In genomic region chr20:62310757-62311121, GRCh38 we compare ENCODE assay signal across 17 cellular contexts. TPM values are rescaled to one million over a fixed set of nuclear protein-coding genes. Genes with fewer than 3 reads are reported as not detected.
DNase-seq lines count a peak whose midpoint lies in the region; ATAC-seq and TF ChIP-seq lines count a peak whose summit lies in the region.
"Had no signal": no experiment of that assay in that cellular context is flagged by ENCODE, and none has a peak within 500 bp of the region (broad histone marks: within the 10 kb centered on the region; RNA-seq: fewer than 3 reads in every experiment).

No MANE protein-coding gene starts in this region.

- CTCF ChIA-PET in IMR-90 (lab: Yijun Ruan, JAX): no interaction called here

- no peak overlapping the region for H3K4me3 ChIP-seq in IMR-90 (ENCODE audit: insufficient read depth, low read depth, low read length)
- H3K4me3 ChIP-seq in ovary: no peak overlapping the region
- H3K4me3 ChIP-seq: GM23338 had no signal

- H2AK5ac ChIP-seq in IMR-90 (ENCODE audit: low read depth, low read length): no peak overlapping the region

- peaks cover 15% of the 10 kb centered on the region for H4K20me1 ChIP-seq in IMR-90 (ENCODE audit: insufficient read depth, low read length)

- ATAC-seq in IMR-90 (ENCODE audit: low read depth) (no peak; the same call in 1 of the 2 replicates), HG02588 (IDR thresholded peaks at IDR 0.05; ENCODE audit: unreplicated experiment) (no peak), GM18511 (IDR thresholded peaks at IDR 0.05; ENCODE audit: unreplicated experiment) (no peak)
- ATAC-seq: GM23338 had no signal

- H4K8ac ChIP-seq in IMR-90 (ENCODE audit: low read depth in 2 of 2, low read length in 2 of 2): no peak overlapping the region

- H2BK5ac ChIP-seq in IMR-90 (ENCODE audit: low read depth, low read length, poor library complexity, severe bottlenecking): no peak overlapping the region

- H3K9ac ChIP-seq in IMR-90 (ENCODE audit: low read depth, low read length): no peak overlapping the region
- H3K9ac ChIP-seq: KMS-11 had no signal

- no peak overlapping the region for H3K18ac ChIP-seq in IMR-90 (ENCODE audit: low read depth, low read length)

- DNase-seq in DMS 273 (lab: John Stamatoyannopoulos, UW; ENCODE audit: unreplicated experiment): peak; percentile 73
- no peak for DNase-seq in DMS 273 treated with DMSO at 0.1 percent for 48 hours (lab: John Stamatoyannopoulos, UW)
- no peak for DNase-seq in IMR-90
- DNase-seq in cerebellum (ENCODE audit: low spot score): peak; percentile 92
- DNase-seq in ovary: peak in 3 of 5 donors; percentile 63 to 70 (median 65)
- no peak for DNase-seq in medulla oblongata (ENCODE audit: extremely low spot score)
- DNase-seq: GF-D8, NCI-H1048, NCI-H226, NCI-H524 treated with DMSO at 0.1 percent for 48 hours, OCI-M1 had no signal

- no peak for TF ChIP-seq EP300 in ovary (IDR thresholded peaks at IDR 0.05)

- H3K4me1 ChIP-seq in IMR-90 (ENCODE audit: control insufficient read depth, insufficient read depth, low read length): no peaks in the 10 kb centered on the region
- no peaks in the 10 kb centered on the region for H3K4me1 ChIP-seq in ovary (ENCODE audit: insufficient read depth)

- H3K9me1 ChIP-seq in IMR-90 (ENCODE audit: insufficient read depth, low read length): no peaks in the 10 kb centered on the region

- H3K14ac ChIP-seq in IMR-90 (replicated peaks; ENCODE audit: low read depth, low read length): no peak overlapping the region

- intact Hi-C loops in IMR-90 (cut with micrococcal nuclease): no loop called here
- intact Hi-C loops in ovary (cut with DNase I): loop anchor here in 1 of 4 donors (5.0 kb wide), 1 partner anchor 72 kb away; no protein-coding TSS in a partner anchor

- H3K36me3 ChIP-seq in IMR-90 (ENCODE audit: control insufficient read depth, insufficient read depth, low read length): peaks cover 64% of the 10 kb centered on the region
- H3K36me3 ChIP-seq in ovary: no peaks in the 10 kb centered on the region

- H2AK9ac ChIP-seq in IMR-90 (replicated peaks; ENCODE audit: low read depth, low read length, poor library complexity): peak overlapping the region; percentile 28

- H3K23ac ChIP-seq in IMR-90 (ENCODE audit: low read depth, low read length): no peak overlapping the region

- no peak for TF ChIP-seq POLR2A in IMR-90 (IDR thresholded peaks at IDR 0.05; ENCODE audit: low read depth, low read length)
- no peak for TF ChIP-seq POLR2A in ovary (IDR thresholded peaks at IDR 0.05)

- TF ChIP-seq RAD21 in IMR-90 (IDR thresholded peaks at IDR 0.05; ENCODE audit: low read length): no peak

- H3K4me2 ChIP-seq in IMR-90 (ENCODE audit: low read depth, low read length): no peak overlapping the region
- H3K4me2 ChIP-seq: GM23338, KMS-11 had no signal

- no peak overlapping the region for H3K27ac ChIP-seq in IMR-90 (ENCODE audit: insufficient read depth, low read length)
- peak overlapping the region; percentile 20 to 77 for H3K27ac ChIP-seq in ovary
- H3K27ac ChIP-seq: 22Rv1, KMS-11 had no signal

- H2BK20ac ChIP-seq in IMR-90 (ENCODE audit: low read depth, low read length): no peak overlapping the region

- no peak overlapping the region for H4K91ac ChIP-seq in IMR-90 (ENCODE audit: insufficient read depth, low read depth, low read length)

- H3K56ac ChIP-seq in IMR-90 (ENCODE audit: extremely low read depth, insufficient read depth, low read length): no peak overlapping the region

- no peaks in the 10 kb centered on the region for H3K27me3 ChIP-seq in IMR-90 (ENCODE audit: control insufficient read depth, insufficient read depth, low read length)
- no peaks in the 10 kb centered on the region for H3K27me3 ChIP-seq in ovary

- no peak overlapping the region for H2BK120ac ChIP-seq in IMR-90 (ENCODE audit: low read depth, low read length)

- no peak overlapping the region for H2BK15ac ChIP-seq in IMR-90 (ENCODE audit: low read depth, low read length)

- H3K79me1 ChIP-seq in IMR-90 (ENCODE audit: low read depth in 1 of 2, low read length in 2 of 2): peaks cover 0 to 7% of the 10 kb centered on the region in 2 experiments; a peak in 1 of 4 replicates

- dilution Hi-C loops in IMR-90 (cut with HindIII; ENCODE audit: low sequenced_read_pairs, unreplicated experiment): no loop called here

- no TSS peak for BruUV-seq in IMR-90 (replicated peaks; lab: Mats Ljungman, UMichigan)

- peak overlapping the region; percentile 41 for H2AFZ ChIP-seq in IMR-90 (replicated peaks; ENCODE audit: low read length, poor library complexity)
- H2AFZ ChIP-seq: GM23338 had no signal

- H3K4ac ChIP-seq in IMR-90 (ENCODE audit: low read depth, low read length): no peak overlapping the region

- POLR2A ChIA-PET in IMR-90 (lab: Charles Lee; ENCODE audit: unreplicated experiment): no interaction called here

- in situ Hi-C loops in IMR-90 (cut with MboI; ENCODE audit: low sequenced_read_pairs): no loop called here

- no peak for TF ChIP-seq CTCF in IMR-90 (conservative IDR thresholded peaks at IDR 0.05; ENCODE audit: low read depth, low read length)
- no peak for TF ChIP-seq CTCF in ovary (IDR thresholded peaks at IDR 0.05)

- H3K9me3 ChIP-seq in IMR-90 (ENCODE audit: control insufficient read depth, insufficient read depth, low read length): no peaks in the 10 kb centered on the region
- H3K9me3 ChIP-seq in ovary: no peaks in the 10 kb centered on the region

- 68% methylated on average over 6 of the region's 25 CpGs; no CpG with 5 or more reads in 1 of the 2 experiments for WGBS in IMR-90 (ENCODE audit: extremely low coverage in 2 of 2, insufficient read length in 1 of 2), 2 experiments
- WGBS in ovary, 3 donors: 40 to 53% (median 50%) methylated on average over 25 of the region's 25 CpGs

- no peak overlapping the region for H4K5ac ChIP-seq in IMR-90 (ENCODE audit: low read depth, low read length)

TF ChIP-seq in IMR-90, 13 proteins besides CTCF, POLR2A, EP300 and RAD21:
- TF ChIP-seq ELK1 (IDR thresholded peaks at IDR 0.05; ENCODE audit: borderline replicate concordance, low read depth, low read length): no peak
- no peak for TF ChIP-seq MAFK (IDR thresholded peaks at IDR 0.05; ENCODE audit: low read depth, low read length)
- no peak for TF ChIP-seq RFX5 (IDR thresholded peaks at IDR 0.05; ENCODE audit: low read depth, low read length)

RNA-seq across cellular contexts. Expression of gene ADRM1, which starts 7.9 kb away (rescaled TPM):
- total RNA-seq in IMR-90 (2012; rRNA removed) (96.9 and 103 TPM in 2 replicates), cerebellum (21.6 TPM), ovary (100 to 1,000 TPM in 1 of 7 donors, 10 to 100 TPM in 6; 42.8 to 109 (median 56.3) TPM)
- polyA plus RNA-seq in IMR-90 (2012; rRNA removed) (149 and 188 TPM in 2 replicates), ovary (10 to 100 TPM in 1 of 2 donors, 1 to 10 TPM in 1; 7.8 to 52.5 TPM)
- 188 and 201 TPM in 2 replicates for polyA plus RNA-seq in IMR-90 (2012; cell fraction: cytosol; rRNA removed)
- polyA plus RNA-seq in IMR-90 (2012; cell fraction: nucleus; rRNA removed; ENCODE audit: low replicate concordance): 76.7 and 165 TPM in 2 replicates

RNA-seq across cellular contexts. Expression of gene LAMA5, which starts 56.4 kb away (rescaled TPM):
- 0.56 and 0.90 TPM in 2 replicates for total RNA-seq in IMR-90 (2012; rRNA removed)
- 7.3 and 11.4 TPM in 2 replicates for polyA plus RNA-seq in IMR-90 (2012; rRNA removed)
- polyA plus RNA-seq in IMR-90 (2012; cell fraction: cytosol; rRNA removed): 15.0 and 17.8 TPM in 2 replicates
- polyA plus RNA-seq in IMR-90 (2012; cell fraction: nucleus; rRNA removed; ENCODE audit: low replicate concordance): 27.9 and 77.8 TPM in 2 replicates
- 24.6 TPM for total RNA-seq in cerebellum
- total RNA-seq in ovary: 100 to 1,000 TPM in 1 of 7 donors, 10 to 100 TPM in 6; 24.7 to 115 (median 51.2) TPM
- 10 to 100 TPM in 1 of 2 donors, 1 to 10 TPM in 1; 4.7 to 42.2 TPM for polyA plus RNA-seq in ovary
- polyA plus RNA-seq: CD4-positive, alpha-beta memory T cell had no signal

Comparison
In these comparisons a context has a peak if more than half of its experiments do, and no peak if none do; other contexts are left out.
1. DNase-seq: peak in DMS 273 (single experiment), cerebellum (single experiment) and ovary (3 of 5); none in DMS 273 treated with DMSO at 0.1 percent for 48 hours (single experiment), IMR-90 (single experiment) and medulla oblongata (single experiment).
2. RNA of gene LAMA5, which starts 56.4 kb away (total RNA-seq): 24.7 to 115 TPM in ovary and 24.6 TPM in cerebellum (single experiment); 0.56 to 0.90 TPM in IMR-90; every median in the first group is over 10 times any median in the second.